Comparison of ENCODE assay signal across 19 cellular contexts in genomic region chr4:7185487-7186030, GRCh38. TPM values are rescaled to one million over a fixed set of nuclear protein-coding genes. Genes with fewer than 3 reads are reported as not detected.
DNase-seq lines count a peak whose midpoint lies in the region; ATAC-seq and TF ChIP-seq lines count a peak whose summit lies in the region.
"Had no signal": no experiment of that assay in that cellular context is flagged by ENCODE, and none has a peak within 500 bp of the region (broad histone marks: within the 10 kb centered on the region; RNA-seq: fewer than 3 reads in every experiment).

No MANE protein-coding gene starts in this region.

- CTCF ChIA-PET in activated naive CD4-positive, alpha-beta T cell treated with anti-CD3 and anti-CD28 coated beads for 36 hours (lab: Charles Lee), result no interaction called here
- CTCF ChIA-PET in activated naive CD4-positive, alpha-beta T cell treated with anti-CD3 and anti-CD28 coated beads, Interleukin-2, amount 10 ng/mL, durations not matched to agents 7 days and 5 days (lab: Charles Lee), result interaction anchor here (1.7 kb wide), 1 partner anchor 83 kb away, joined by 5 read pairs; no protein-coding TSS in a partner anchor
- CTCF ChIA-PET in MCF 10A (lab: Yijun Ruan, JAX), result interaction anchor here (0.7 to 1.3 kb wide), 3 partner anchors 9 to 92 kb away, joined by 3 to 5 read pairs (median 5); no protein-coding TSS in a partner anchor

- peak; percentile 0 for DNase-seq in activated naive CD4-positive, alpha-beta T cell treated with anti-CD3 and anti-CD28 coated beads for 36 hours
- DNase-seq in activated naive CD4-positive, alpha-beta T cell treated with anti-CD3 and anti-CD28 coated beads, Interleukin-2, amount 10 ng/mL, durations not matched to agents 7 days and 5 days, result no peak
- DNase-seq in ecto neural progenitor cell (ENCODE audit: low spot score) (peak; percentile 22), mesenteric fat pad (ENCODE audit: low spot score) (peak; percentile 78), upper lobe of right lung (peak; percentile 42), MCF 10A (ENCODE audit: unreplicated experiment) (no peak)
- no peak for DNase-seq in activated CD4-positive, alpha-beta T cell treated with anti-CD3 and anti-CD28 coated beads for 4 hours
- DNase-seq: GF-D8, HFFc6, NCI-H1092 treated with DMSO at 0.1 percent for 48 hours, NCI-H2171, NCI-H524 treated with DMSO at 0.1 percent for 48 hours had no signal

- POLR2A ChIA-PET in MCF 10A (lab: Yijun Ruan, JAX), result no interaction called here

- peaks cover 3% of the 10 kb centered on the region for H3K9me3 Mint-ChIP-seq in activated naive CD4-positive, alpha-beta T cell treated with anti-CD3 and anti-CD28 coated beads for 36 hours
- H3K9me3 Mint-ChIP-seq in activated naive CD4-positive, alpha-beta T cell treated with anti-CD3 and anti-CD28 coated beads, Interleukin-2, amount 10 ng/mL, durations not matched to agents 7 days and 5 days, result peaks cover 2% of the 10 kb centered on the region
- no peaks in the 10 kb centered on the region for H3K9me3 Mint-ChIP-seq in MCF 10A (ENCODE audit: unreplicated experiment)
- H3K9me3 Mint-ChIP-seq: HFFc6 had no signal

- H3K27me3 ChIP-seq in upper lobe of right lung, result peaks cover 27% of the 10 kb centered on the region
- H3K27me3 ChIP-seq: Peyer's patch had no signal

- no peak overlapping the region for H3K27ac Mint-ChIP-seq in activated naive CD4-positive, alpha-beta T cell treated with anti-CD3 and anti-CD28 coated beads for 36 hours
- no peak overlapping the region for H3K27ac Mint-ChIP-seq in activated naive CD4-positive, alpha-beta T cell treated with anti-CD3 and anti-CD28 coated beads, Interleukin-2, amount 10 ng/mL, durations not matched to agents 7 days and 5 days
- H3K27ac Mint-ChIP-seq in MCF 10A (ENCODE audit: low read depth, unreplicated experiment), result no peak overlapping the region
- H3K27ac Mint-ChIP-seq: B cell, HFFc6 had no signal

- no TSS peak for BruUV-seq in MCF 10A (replicated peaks; lab: Mats Ljungman, UMichigan)

- peaks cover 7% of the 10 kb centered on the region for H3K4me1 Mint-ChIP-seq in activated naive CD4-positive, alpha-beta T cell treated with anti-CD3 and anti-CD28 coated beads for 36 hours (ENCODE audit: low read depth)
- peaks cover 2% of the 10 kb centered on the region for H3K4me1 Mint-ChIP-seq in activated naive CD4-positive, alpha-beta T cell treated with anti-CD3 and anti-CD28 coated beads, Interleukin-2, amount 10 ng/mL, durations not matched to agents 7 days and 5 days
- H3K4me1 Mint-ChIP-seq in MCF 10A (ENCODE audit: insufficient read depth, unreplicated experiment), result no peaks in the 10 kb centered on the region
- H3K4me1 Mint-ChIP-seq: B cell had no signal

- no peaks in the 10 kb centered on the region for H3K9me3 ChIP-seq in upper lobe of right lung
- H3K9me3 ChIP-seq: A549, Peyer's patch had no signal

- H3K27ac ChIP-seq in upper lobe of right lung, result no peak overlapping the region
- H3K27ac ChIP-seq: A549, HL-60, Peyer's patch had no signal

- no peaks in the 10 kb centered on the region for H3K36me3 ChIP-seq in upper lobe of right lung
- H3K36me3 ChIP-seq: Peyer's patch had no signal

- no peak overlapping the region for H3K4me3 Mint-ChIP-seq in activated naive CD4-positive, alpha-beta T cell treated with anti-CD3 and anti-CD28 coated beads for 36 hours
- H3K4me3 Mint-ChIP-seq in activated naive CD4-positive, alpha-beta T cell treated with anti-CD3 and anti-CD28 coated beads, Interleukin-2, amount 10 ng/mL, durations not matched to agents 7 days and 5 days, result no peak overlapping the region
- no peak overlapping the region for H3K4me3 Mint-ChIP-seq in MCF 10A (ENCODE audit: unreplicated experiment)
- H3K4me3 Mint-ChIP-seq: B cell, HFFc6 had no signal

- H3K4me3 ChIP-seq in upper lobe of right lung, result no peak overlapping the region
- H3K4me3 ChIP-seq: A549, K562, Peyer's patch had no signal

- H3K36me3 Mint-ChIP-seq in activated naive CD4-positive, alpha-beta T cell treated with anti-CD3 and anti-CD28 coated beads for 36 hours (ENCODE audit: low read depth), result no peaks in the 10 kb centered on the region
- H3K36me3 Mint-ChIP-seq in activated naive CD4-positive, alpha-beta T cell treated with anti-CD3 and anti-CD28 coated beads, Interleukin-2, amount 10 ng/mL, durations not matched to agents 7 days and 5 days, result no peaks in the 10 kb centered on the region
- no peaks in the 10 kb centered on the region for H3K36me3 Mint-ChIP-seq in MCF 10A (ENCODE audit: insufficient read depth, unreplicated experiment)

- intact Hi-C loops in activated naive CD4-positive, alpha-beta T cell treated with anti-CD3 and anti-CD28 coated beads for 36 hours (cut with micrococcal nuclease), result loop anchor here (2.0 kb wide), 1 partner anchor 83 kb away; no protein-coding TSS in a partner anchor
- intact Hi-C loops in upper lobe of right lung (cut with DNase I) (no loop called here), MCF 10A (cut with micrococcal nuclease) (no loop called here)

- no peaks in the 10 kb centered on the region for H3K4me1 ChIP-seq in upper lobe of right lung
- H3K4me1 ChIP-seq: A549, Peyer's patch had no signal

- peaks cover 11% of the 10 kb centered on the region for H3K27me3 Mint-ChIP-seq in activated naive CD4-positive, alpha-beta T cell treated with anti-CD3 and anti-CD28 coated beads for 36 hours (ENCODE audit: low read depth)
- H3K27me3 Mint-ChIP-seq in activated naive CD4-positive, alpha-beta T cell treated with anti-CD3 and anti-CD28 coated beads, Interleukin-2, amount 10 ng/mL, durations not matched to agents 7 days and 5 days, result peaks cover 38% of the 10 kb centered on the region
- peaks cover 42% of the 10 kb centered on the region for H3K27me3 Mint-ChIP-seq in MCF 10A (ENCODE audit: insufficient read depth, unreplicated experiment)

- TF ChIP-seq CTCF in upper lobe of right lung (IDR thresholded peaks at IDR 0.05), result no peak
- TF ChIP-seq CTCF in MCF 10A (IDR thresholded peaks at IDR 0.05; ENCODE audit: unreplicated experiment), result no peak

- ATAC-seq in upper lobe of right lung (no peak), HG03432 (IDR thresholded peaks at IDR 0.05; ENCODE audit: unreplicated experiment) (no peak)

RNA-seq across cellular contexts. Expression of gene SORCS2, which starts 6.8 kb away (rescaled TPM):
- total RNA-seq in activated naive CD4-positive, alpha-beta T cell treated with anti-CD3 and anti-CD28 coated beads for 36 hours, result under 1 TPM; 0.07 to 0.15 TPM
- total RNA-seq in mesenteric fat pad (1.9 TPM), upper lobe of right lung (7.2 TPM), MCF 10A (2022) (0.05 TPM in 1 of 2 replicates, not detected in the other)
- total RNA-seq: B cell, HT-29, K562 had no signal

Comparison
In these comparisons a context has a peak if more than half of its experiments do, and no peak if none do; other contexts are left out.
1. DNase-seq: peak in activated naive CD4-positive, alpha-beta T cell treated with anti-CD3 and anti-CD28 coated beads for 36 hours (single experiment), ecto neural progenitor cell (single experiment), mesenteric fat pad (single experiment) and upper lobe of right lung (single experiment); none in activated naive CD4-positive, alpha-beta T cell treated with anti-CD3 and anti-CD28 coated beads, Interleukin-2, amount 10 ng/mL, durations not matched to agents 7 days and 5 days (single experiment), MCF 10A (single experiment) and activated CD4-positive, alpha-beta T cell treated with anti-CD3 and anti-CD28 coated beads for 4 hours (0 of 2).